ENCODE assay signal across 30 cellular contexts in genomic region chr1:159942700-159943640, GRCh38. TPM values are rescaled to one million over a fixed set of nuclear protein-coding genes. Genes with fewer than 3 reads are reported as not detected.
DNase-seq lines count a peak whose midpoint lies in the region; ATAC-seq and TF ChIP-seq lines count a peak whose summit lies in the region.
"Had no signal": no experiment of that assay in that cellular context is flagged by ENCODE, and none has a peak within 500 bp of the region (broad histone marks: within the 10 kb centered on the region; RNA-seq: fewer than 3 reads in every experiment).

No MANE protein-coding gene starts in this region.

- H3K27ac Mint-ChIP-seq in glutamatergic neuron (ENCODE audit: unreplicated experiment): no peak overlapping the region
- H3K27ac Mint-ChIP-seq in effector memory CD8-positive, alpha-beta T cell: no peak overlapping the region
- H3K27ac Mint-ChIP-seq: activated B cell treated with CpG ODN at 0.5 μM for 24 hours; activated naive CD4-positive, alpha-beta T cell treated with anti-CD3 and anti-CD28 coated beads for 36 hours; activated T-cell treated with anti-CD3 and anti-CD28 coated beads, Interleukin-2, amount 50 U/mL, for 24 hours; CD4-positive, alpha-beta T cell had no signal

- peaks cover 4% of the 10 kb centered on the region for H3K9me3 Mint-ChIP-seq in glutamatergic neuron (ENCODE audit: unreplicated experiment)
- no peaks in the 10 kb centered on the region for H3K9me3 Mint-ChIP-seq in effector memory CD8-positive, alpha-beta T cell
- H3K9me3 Mint-ChIP-seq: activated B cell treated with CpG ODN at 0.5 μM for 24 hours; activated naive CD4-positive, alpha-beta T cell treated with anti-CD3 and anti-CD28 coated beads for 36 hours; activated T-cell treated with anti-CD3 and anti-CD28 coated beads, Interleukin-2, amount 50 U/mL, for 24 hours; CD4-positive, alpha-beta T cell; central memory CD8-positive, alpha-beta T cell had no signal

- peak overlapping the region; percentile 63 for H2BK12ac ChIP-seq in neuronal stem cell (ENCODE audit: low read length)

- no peak overlapping the region for H2BK120ac ChIP-seq in neuronal stem cell (ENCODE audit: low read depth, low read length)

- no CpG with 5 or more reads among the region's 20 CpGs for WGBS in neuronal stem cell (ENCODE audit: extremely low coverage in 2 of 2, insufficient read length in 2 of 2, insufficient replicate concordance in 1 of 2), 2 donors

- peaks cover 2 to 5% of the 10 kb centered on the region in 2 donors for H3K36me3 ChIP-seq in neuronal stem cell (replicated peaks in 1 of 2; ENCODE audit: control insufficient read depth in 2 of 2, insufficient read depth in 2 of 2, low read length in 2 of 2)
- H3K36me3 ChIP-seq: esophagus muscularis mucosa, Peyer's patch had no signal

- peaks cover 24 to 44% of the 10 kb centered on the region in 2 donors for H3K4me1 ChIP-seq in neuronal stem cell (ENCODE audit: control insufficient read depth in 2 of 2, insufficient read depth in 1 of 2, low read depth in 1 of 2, low read length in 2 of 2)

- peaks cover 0 to 18% (median 0%) of the 10 kb centered on the region in 3 experiments for H3K27me3 ChIP-seq in neuronal stem cell (ENCODE audit: control insufficient read depth in 3 of 3, insufficient read depth in 3 of 3, low read depth in 1 of 3, low read length in 3 of 3)
- H3K27me3 ChIP-seq: Peyer's patch, testis had no signal

- peak overlapping the region; percentile 31 for H2BK15ac ChIP-seq in neuronal stem cell (ENCODE audit: low read length)

- peak overlapping the region; percentile 21 for H3K4me2 ChIP-seq in neuronal stem cell (ENCODE audit: insufficient read depth, low read length, poor library complexity, severe bottlenecking)

- H3K9me3 ChIP-seq in neuronal stem cell (replicated peaks in 1 of 2; ENCODE audit: control insufficient read depth in 2 of 2, insufficient read depth in 1 of 2, low read depth in 1 of 2, low read length in 2 of 2): no peaks in the 10 kb centered on the region
- H3K9me3 ChIP-seq: esophagus muscularis mucosa, Peyer's patch, testis had no signal

- no peak overlapping the region for H3K14ac ChIP-seq in neuronal stem cell (ENCODE audit: low read length)

- H3K27me3 Mint-ChIP-seq in glutamatergic neuron (ENCODE audit: unreplicated experiment): peaks cover 19% of the 10 kb centered on the region
- H3K27me3 Mint-ChIP-seq in effector memory CD8-positive, alpha-beta T cell: peaks cover 29 to 62% of the 10 kb centered on the region in 2 donors

- peak overlapping the region; percentile 49 for H3K23ac ChIP-seq in neuronal stem cell (ENCODE audit: low read depth, low read length, poor library complexity)

- peak overlapping the region; percentile 85 for H2AK5ac ChIP-seq in neuronal stem cell (ENCODE audit: low read depth, low read length)

- no peak overlapping the region for H2AFZ ChIP-seq in neuronal stem cell (ENCODE audit: low read length)

- H3K79me1 ChIP-seq in neuronal stem cell (ENCODE audit: low read depth, low read length): peaks cover 10% of the 10 kb centered on the region

- TF ChIP-seq CTCF in 22Rv1 (IDR thresholded peaks at IDR 0.05): no peak
- TF ChIP-seq CTCF in glutamatergic neuron (IDR thresholded peaks at IDR 0.05; ENCODE audit: partially characterized antibody, unreplicated experiment): no peak

- H3K18ac ChIP-seq in neuronal stem cell (ENCODE audit: low read length): peak overlapping the region; percentile 62

- ATAC-seq in HG02571 (IDR thresholded peaks at IDR 0.05; ENCODE audit: unreplicated experiment): no peak
- ATAC-seq in effector memory CD8-positive, alpha-beta T cell (replicated peaks): no peak
- ATAC-seq: left colon had no signal

- no peak overlapping the region for H4K8ac ChIP-seq in neuronal stem cell (ENCODE audit: low read depth, low read length)

- H3K9ac ChIP-seq in neuronal stem cell (ENCODE audit: low read depth, low read length, poor library complexity): peak overlapping the region; percentile 24

- H3K4me3 ChIP-seq in neuronal stem cell (ENCODE audit: low read length in 2 of 2): no peak overlapping the region
- H3K4me3 ChIP-seq: esophagus muscularis mucosa, SK-N-MC, testis had no signal

- DNase-seq in NCI-H69 (lab: John Stamatoyannopoulos, UW) (peak; percentile 64), glutamatergic neuron (no peak), neuronal stem cell (ENCODE audit: low spot score) (no peak), SW 1271 (lab: John Stamatoyannopoulos, UW) (no peak), OCI-M1 (lab: John Stamatoyannopoulos, UW) (no peak)
- DNase-seq in effector memory CD8-positive, alpha-beta T cell: no peak
- DNase-seq: activated B cell treated with CpG ODN at 0.5 μM for 24 hours; activated CD4-positive, alpha-beta T cell treated with anti-CD3 and anti-CD28 coated beads, Interleukin-2, amount 50 U/mL, for 48 hours; activated naive CD4-positive, alpha-beta T cell treated with anti-CD3 and anti-CD28 coated beads for 36 hours; activated T-cell treated with anti-CD3 and anti-CD28 coated beads, Interleukin-2, amount 50 U/mL, for 24 hours; amygdala; CD4-positive, alpha-beta T cell; DMS153; GDM1; GOT3; IMR-90; NCI-H187; NCI-H345; nucleus accumbens; stimulated activated CD4-positive, alpha-beta T cell treated with anti-CD3 and anti-CD28 coated beads, Interleukin-15, amount 100 ng/mL, for 24 hours; testis had no signal

- no peak overlapping the region for H4K91ac ChIP-seq in neuronal stem cell (ENCODE audit: low read depth, low read length, poor library complexity)

- peak overlapping the region; percentile 23 for H3K4ac ChIP-seq in neuronal stem cell (ENCODE audit: low read length)

- H2BK5ac ChIP-seq in neuronal stem cell (ENCODE audit: low read length): peak overlapping the region; percentile 62

- H3K27ac ChIP-seq in 22Rv1 (peak overlapping the region; percentile 96; the same call in 1 of the 2 replicates), neuronal stem cell (replicated peaks; ENCODE audit: low read length) (peak overlapping the region; percentile 1)
- H3K27ac ChIP-seq: esophagus muscularis mucosa, SK-N-MC, testis had no signal

- peaks cover 26% of the 10 kb centered on the region for H3K4me1 Mint-ChIP-seq in glutamatergic neuron (ENCODE audit: low read depth, unreplicated experiment)
- peaks cover 10% of the 10 kb centered on the region in 2 donors for H3K4me1 Mint-ChIP-seq in effector memory CD8-positive, alpha-beta T cell (ENCODE audit: low read depth in 2 of 2)

- no peaks in the 10 kb centered on the region for H3K36me3 Mint-ChIP-seq in glutamatergic neuron (ENCODE audit: unreplicated experiment)
- no peaks in the 10 kb centered on the region for H3K36me3 Mint-ChIP-seq in effector memory CD8-positive, alpha-beta T cell (ENCODE audit: insufficient read depth)

- peak overlapping the region; percentile 64 for H3K4me3 Mint-ChIP-seq in glutamatergic neuron (ENCODE audit: unreplicated experiment)
- no peak overlapping the region for H3K4me3 Mint-ChIP-seq in effector memory CD8-positive, alpha-beta T cell
- H3K4me3 Mint-ChIP-seq: activated B cell treated with CpG ODN at 0.5 μM for 24 hours; activated naive CD4-positive, alpha-beta T cell treated with anti-CD3 and anti-CD28 coated beads for 36 hours; activated T-cell treated with anti-CD3 and anti-CD28 coated beads, Interleukin-2, amount 50 U/mL, for 24 hours; CD4-positive, alpha-beta T cell; central memory CD8-positive, alpha-beta T cell had no signal

RNA-seq across cellular contexts. Expression of gene IGSF9, which starts 2.4 kb away (rescaled TPM):
- 23.4 TPM for total RNA-seq in glutamatergic neuron (ENCODE audit: unreplicated experiment)
- polyA plus RNA-seq in neuronal stem cell (2013, experiment 1 of 2): 11.6 TPM
- 11.4 TPM for polyA plus RNA-seq in neuronal stem cell (2013, experiment 2 of 2)
- total RNA-seq: activated B cell treated with CpG ODN at 0.5 μM for 24 hours; activated naive CD4-positive, alpha-beta T cell treated with anti-CD3 and anti-CD28 coated beads for 36 hours; CD4-positive, alpha-beta T cell; IMR-90; mononuclear cell had no signal

RNA-seq across cellular contexts. Expression of gene SLAMF9, which starts 11.1 kb away (rescaled TPM):
- total RNA-seq in glutamatergic neuron (ENCODE audit: unreplicated experiment): not detected
- polyA plus RNA-seq in neuronal stem cell (2013, experiment 1 of 2): not detected
- not detected for polyA plus RNA-seq in neuronal stem cell (2013, experiment 2 of 2)
- total RNA-seq: activated B cell treated with CpG ODN at 0.5 μM for 24 hours; activated naive CD4-positive, alpha-beta T cell treated with anti-CD3 and anti-CD28 coated beads for 36 hours; CD4-positive, alpha-beta T cell; esophagus muscularis mucosa; left colon; Peyer's patch; T-helper 2 cell treated with Interferon-gamma antibody and Interleukin-4, amounts not matched to agents 100 ng/mL and 5 ng/mL, for 36 hours had no signal

RNA-seq across cellular contexts. Expression of gene TAGLN2, which starts 17.7 kb away (rescaled TPM):
- total RNA-seq in glutamatergic neuron (ENCODE audit: unreplicated experiment): 160 TPM
- polyA plus RNA-seq in neuronal stem cell (2013, experiment 1 of 2): 27.0 TPM
- polyA plus RNA-seq in neuronal stem cell (2013, experiment 2 of 2): 26.7 TPM

RNA-seq across cellular contexts. Expression of gene CFAP45, which starts 43.0 kb away (rescaled TPM):
- total RNA-seq in glutamatergic neuron (ENCODE audit: unreplicated experiment): 0.49 TPM
- 0.32 TPM for polyA plus RNA-seq in neuronal stem cell (2013, experiment 1 of 2)
- 0.47 TPM for polyA plus RNA-seq in neuronal stem cell (2013, experiment 2 of 2)
